ENCODE assay signal across 9 cellular contexts in genomic region chr19:53466726-53467125, GRCh38. TPM values are rescaled to one million over a fixed set of nuclear protein-coding genes. Genes with fewer than 3 reads are reported as not detected.
DNase-seq lines count a peak whose midpoint lies in the region; ATAC-seq and TF ChIP-seq lines count a peak whose summit lies in the region.
"Had no signal": no experiment of that assay in that cellular context is flagged by ENCODE, and none has a peak within 500 bp of the region (broad histone marks: within the 10 kb centered on the region; RNA-seq: fewer than 3 reads in every experiment).

No MANE protein-coding gene starts in this region.

- no peaks in the 10 kb centered on the region for H3K27me3 Mint-ChIP-seq in activated CD4-positive, alpha-beta T cell treated with anti-CD3 and anti-CD28 coated beads, Interleukin-2, amount 10 ng/mL, durations not matched to agents 7 days and 5 days
- peaks cover 27% of the 10 kb centered on the region for H3K27me3 Mint-ChIP-seq in activated naive CD8-positive, alpha-beta T cell treated with anti-CD3 and anti-CD28 coated beads, Interleukin-2, amount 50 U/mL, for 24 hours

- POLR2A ChIA-PET in activated CD4-positive, alpha-beta T cell treated with anti-CD3 and anti-CD28 coated beads, Interleukin-2, amount 10 ng/mL, durations not matched to agents 7 days and 5 days (lab: Charles Lee), result no interaction called here

- CTCF ChIA-PET in activated CD4-positive, alpha-beta T cell treated with anti-CD3 and anti-CD28 coated beads, Interleukin-2, amount 10 ng/mL, durations not matched to agents 7 days and 5 days (lab: Charles Lee), result no interaction called here

- peaks cover 6% of the 10 kb centered on the region for H3K9me3 ChIP-seq in suprapubic skin

- peaks cover 11% of the 10 kb centered on the region for H3K4me1 ChIP-seq in suprapubic skin

- H3K27me3 ChIP-seq in suprapubic skin, result peaks cover 7% of the 10 kb centered on the region

- TF ChIP-seq POLR2A in suprapubic skin (IDR thresholded peaks at IDR 0.05), result no peak

- no peak for TF ChIP-seq EP300 in suprapubic skin (IDR thresholded peaks at IDR 0.05)

- no peak for ATAC-seq in activated naive CD8-positive, alpha-beta T cell treated with anti-CD3 and anti-CD28 coated beads, Interleukin-2, amount 50 U/mL, for 24 hours

- H3K4me3 Mint-ChIP-seq in activated CD4-positive, alpha-beta T cell treated with anti-CD3 and anti-CD28 coated beads, Interleukin-2, amount 10 ng/mL, durations not matched to agents 7 days and 5 days, result peak overlapping the region; percentile 85
- H3K4me3 Mint-ChIP-seq in activated naive CD8-positive, alpha-beta T cell treated with anti-CD3 and anti-CD28 coated beads, Interleukin-2, amount 50 U/mL, for 24 hours, result peak overlapping the region; percentile 88

- H3K4me1 Mint-ChIP-seq in activated CD4-positive, alpha-beta T cell treated with anti-CD3 and anti-CD28 coated beads, Interleukin-2, amount 10 ng/mL, durations not matched to agents 7 days and 5 days, result peaks cover 25% of the 10 kb centered on the region
- peaks cover 20% of the 10 kb centered on the region for H3K4me1 Mint-ChIP-seq in activated naive CD8-positive, alpha-beta T cell treated with anti-CD3 and anti-CD28 coated beads, Interleukin-2, amount 50 U/mL, for 24 hours

- TF ChIP-seq CTCF in suprapubic skin (IDR thresholded peaks at IDR 0.05), result no peak

- no peak overlapping the region for H3K27ac ChIP-seq in suprapubic skin

- H3K36me3 ChIP-seq in suprapubic skin, result no peaks in the 10 kb centered on the region

- peaks cover 33% of the 10 kb centered on the region for H3K9me3 Mint-ChIP-seq in activated CD4-positive, alpha-beta T cell treated with anti-CD3 and anti-CD28 coated beads, Interleukin-2, amount 10 ng/mL, durations not matched to agents 7 days and 5 days
- peaks cover 29% of the 10 kb centered on the region for H3K9me3 Mint-ChIP-seq in activated naive CD8-positive, alpha-beta T cell treated with anti-CD3 and anti-CD28 coated beads, Interleukin-2, amount 50 U/mL, for 24 hours

- peaks cover 35% of the 10 kb centered on the region for H3K36me3 Mint-ChIP-seq in activated CD4-positive, alpha-beta T cell treated with anti-CD3 and anti-CD28 coated beads, Interleukin-2, amount 10 ng/mL, durations not matched to agents 7 days and 5 days (ENCODE audit: low read depth)
- peaks cover 37% of the 10 kb centered on the region for H3K36me3 Mint-ChIP-seq in activated naive CD8-positive, alpha-beta T cell treated with anti-CD3 and anti-CD28 coated beads, Interleukin-2, amount 50 U/mL, for 24 hours (ENCODE audit: low read depth)

- peak overlapping the region; percentile 85 for H3K4me3 ChIP-seq in suprapubic skin

- no peak overlapping the region for H3K27ac Mint-ChIP-seq in activated CD4-positive, alpha-beta T cell treated with anti-CD3 and anti-CD28 coated beads, Interleukin-2, amount 10 ng/mL, durations not matched to agents 7 days and 5 days
- H3K27ac Mint-ChIP-seq in activated naive CD8-positive, alpha-beta T cell treated with anti-CD3 and anti-CD28 coated beads, Interleukin-2, amount 50 U/mL, for 24 hours, result no peak overlapping the region

- 26% methylated on average over 12 of the region's 12 CpGs for whole genome bisulfite sequencing in suprapubic skin

- DNase-seq in activated CD4-positive, alpha-beta T cell treated with anti-CD3 and anti-CD28 coated beads, Interleukin-2, amount 10 ng/mL, durations not matched to agents 7 days and 5 days, result no peak
- DNase-seq in activated CD4-positive, alpha-beta T cell treated with anti-CD3 and anti-CD28 coated beads for 48 hours, result no peak
- DNase-seq in activated naive CD8-positive, alpha-beta T cell treated with anti-CD3 and anti-CD28 coated beads, Interleukin-2, amount 50 U/mL, for 24 hours, result no peak
- peak; percentile 55 for DNase-seq in left kidney (ENCODE audit: low read depth, low spot score)
- no peak for DNase-seq in suprapubic skin (ENCODE audit: low spot score in 2 of 2)
- no peak for DNase-seq in stimulated activated CD4-positive, alpha-beta T cell treated with anti-CD3 and anti-CD28 coated beads, Interleukin-2, amount 100 ng/mL, for 48 hours
- DNase-seq in glomerular visceral epithelial cell (ENCODE audit: extremely low spot score), result no peak
- DNase-seq in HuH-7.5 (ENCODE audit: low spot score), result no peak
- DNase-seq: SHP77 treated with DMSO at 0.1 percent for 48 hours had no signal

RNA-seq across cellular contexts. Expression of gene ZNF813, which starts 0.8 kb away (rescaled TPM):
- 1 to 10 TPM; 4.6 to 6.8 TPM for total RNA-seq in activated CD4-positive, alpha-beta T cell treated with anti-CD3 and anti-CD28 coated beads, Interleukin-2, amount 10 ng/mL, durations not matched to agents 7 days and 5 days
- total RNA-seq in suprapubic skin, result 1 to 10 TPM; 2.4 to 4.7 (median 3.6) TPM

RNA-seq across cellular contexts. Expression of gene ZNF761, which starts 34.9 kb away (rescaled TPM):
- 10 to 100 TPM; 11.2 to 11.3 TPM for total RNA-seq in activated CD4-positive, alpha-beta T cell treated with anti-CD3 and anti-CD28 coated beads, Interleukin-2, amount 10 ng/mL, durations not matched to agents 7 days and 5 days
- 10 to 100 TPM in 2 of 4 donors, 1 to 10 TPM in 2; 6.4 to 16.1 (median 9.6) TPM for total RNA-seq in suprapubic skin
